Comparison of ENCODE assay signal across 13 cellular contexts in genomic region chr4:152089564-152089963, GRCh38.
A peak's percentile ranks its signal among the peaks of the same experiment; 100 is the strongest.
DNase-seq lines count a peak whose midpoint lies in the region; ATAC-seq and TF ChIP-seq lines count a peak whose summit lies in the region.
"Had no signal": no experiment of that assay in that cellular context is flagged by ENCODE, and none has a peak within 500 bp of the region (broad histone marks: within the 10 kb centered on the region; RNA-seq: fewer than 3 reads in every experiment).

No MANE protein-coding gene starts in this region.

- no peaks in the 10 kb centered on the region for H3K27me3 Mint-ChIP-seq in activated naive CD8-positive, alpha-beta T cell treated with anti-CD3 and anti-CD28 coated beads for 36 hours
- H3K27me3 Mint-ChIP-seq: CD4-positive, alpha-beta T cell had no signal

- no peak for TF ChIP-seq CTCF in left ventricle myocardium inferior (IDR thresholded peaks at IDR 0.05; ENCODE audit: borderline replicate concordance)

- no peaks in the 10 kb centered on the region for H3K9me3 ChIP-seq in left ventricle myocardium inferior (replicated peaks)
- H3K9me3 ChIP-seq: SJCRH30 had no signal

- peak overlapping the region; percentile 87 for H3K27ac ChIP-seq in left ventricle myocardium inferior (replicated peaks)
- H3K27ac ChIP-seq: SJCRH30 had no signal

- no peak overlapping the region for H3K4me3 ChIP-seq in left ventricle myocardium inferior
- H3K4me3 ChIP-seq: SJCRH30 had no signal

- no peaks in the 10 kb centered on the region for H3K36me3 ChIP-seq in left ventricle myocardium inferior
- H3K36me3 ChIP-seq: SJCRH30 had no signal

- H3K36me3 Mint-ChIP-seq in activated naive CD8-positive, alpha-beta T cell treated with anti-CD3 and anti-CD28 coated beads for 36 hours, result peaks cover 2% of the 10 kb centered on the region

- H3K9me3 Mint-ChIP-seq in activated naive CD8-positive, alpha-beta T cell treated with anti-CD3 and anti-CD28 coated beads for 36 hours, result peaks cover 2% of the 10 kb centered on the region

- ATAC-seq in Right ventricle myocardium inferior (peak; percentile 74), HG03521 (IDR thresholded peaks at IDR 0.05; ENCODE audit: unreplicated experiment) (no peak), GM21825 (IDR thresholded peaks at IDR 0.05; ENCODE audit: unreplicated experiment) (no peak), HG03097 (IDR thresholded peaks at IDR 0.05; ENCODE audit: low FRiP score, unreplicated experiment) (no peak), GM21576 (IDR thresholded peaks at IDR 0.05; ENCODE audit: unreplicated experiment) (no peak)

- DNase-seq in Right ventricle myocardium inferior (ENCODE audit: missing footprints), result no peak
- no peak for DNase-seq in cardiac septum (ENCODE audit: low spot score)
- no peak for DNase-seq in activated naive CD8-positive, alpha-beta T cell treated with anti-CD3 and anti-CD28 coated beads for 36 hours
- DNase-seq in left ventricle myocardium inferior, result no peak
- DNase-seq: CD4-positive, alpha-beta T cell; Kasumi-1; NCI-H187 treated with DMSO at 0.1 percent for 48 hours; NCI-H510A; SJCRH30 had no signal

- H3K4me3 Mint-ChIP-seq in activated naive CD8-positive, alpha-beta T cell treated with anti-CD3 and anti-CD28 coated beads for 36 hours, result no peak overlapping the region
- H3K4me3 Mint-ChIP-seq: CD4-positive, alpha-beta T cell had no signal

- no peaks in the 10 kb centered on the region for H3K27me3 ChIP-seq in left ventricle myocardium inferior (ENCODE audit: low read depth)
- H3K27me3 ChIP-seq: SJCRH30 had no signal

- peaks cover 25% of the 10 kb centered on the region for H3K4me1 ChIP-seq in left ventricle myocardium inferior
- H3K4me1 ChIP-seq: SJCRH30 had no signal

- H3K4me1 Mint-ChIP-seq in activated naive CD8-positive, alpha-beta T cell treated with anti-CD3 and anti-CD28 coated beads for 36 hours, result peaks cover 52% of the 10 kb centered on the region

- intact Hi-C loops in Right ventricle myocardium inferior (cut with DNase I), result loop anchor here (2.0 kb wide), 1 partner anchor 51 kb away; no protein-coding TSS in a partner anchor
- intact Hi-C loops in cardiac septum (cut with DNase I), result loop anchor here (5.0 to 10.0 kb wide), 2 partner anchors 137 to 285 kb away; no protein-coding TSS in a partner anchor
- intact Hi-C loops in left ventricle myocardium inferior (cut with micrococcal nuclease), result no loop called here

- H3K27ac Mint-ChIP-seq in activated naive CD8-positive, alpha-beta T cell treated with anti-CD3 and anti-CD28 coated beads for 36 hours, result peak overlapping the region; percentile 58
- H3K27ac Mint-ChIP-seq: CD4-positive, alpha-beta T cell had no signal
